8 cellular contexts compared by ENCODE assay signal in the genomic region with DNA sequence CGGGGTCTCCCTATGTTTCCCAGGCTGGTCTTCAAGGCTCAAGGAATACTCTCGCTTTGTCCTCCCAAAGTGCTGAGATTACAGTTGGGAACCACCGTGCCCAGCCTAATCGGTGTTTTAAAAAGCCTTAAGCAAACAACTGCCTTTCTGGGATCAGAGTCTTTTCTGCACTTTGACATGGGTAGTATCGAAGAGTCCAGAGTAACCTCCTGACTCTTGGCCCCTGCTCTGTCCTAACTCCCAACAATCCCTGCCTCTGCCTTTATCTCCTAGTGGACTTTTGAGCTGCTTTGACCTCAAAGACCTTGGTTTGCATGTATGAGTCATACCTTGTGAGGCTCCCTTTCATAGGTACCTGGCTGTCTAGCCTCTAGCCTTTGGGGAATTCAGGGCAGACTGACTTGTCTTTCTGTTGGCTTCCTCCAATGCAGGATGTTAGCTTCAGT. TPM values are rescaled to one million over a fixed set of nuclear protein-coding genes. Genes with fewer than 3 reads are reported as not detected.
DNase-seq lines count a peak whose midpoint lies in the region; ATAC-seq, FAIRE-seq and TF ChIP-seq lines count a peak whose summit lies in the region.

No MANE protein-coding gene starts in this region.

- peaks cover 5% of the 10 kb centered on the region; the same call in 1 of the 3 replicates for H3K4me1 Mint-ChIP-seq in GM23338

- intact Hi-C loops in HepG2 (cut with micrococcal nuclease; ENCODE audit: unreplicated experiment) = loop anchor here (1.0 to 2.0 kb wide), 3 partner anchors 14 to 31 kb away; partner anchors contain the start of gene HACD2

- DNase-seq in GM10266 (ENCODE audit: extremely low spot score) = peak; percentile 28
- peak; percentile 47 for DNase-seq in GM23338 (ENCODE audit: low spot score)
- peak; percentile 45 for DNase-seq in NCI-H69 (lab: John Stamatoyannopoulos, UW)
- peak; percentile 99 for DNase-seq in HepG2 (ENCODE audit: low spot score)
- no peak for DNase-seq in middle frontal gyrus (ENCODE audit: extremely low spot score, low spot score)
- no peak for DNase-seq in stimulated activated CD8-positive, alpha-beta memory T cell treated with anti-CD3 and anti-CD28 coated beads, Interleukin-4, amount 100 ng/mL, for 48 hours
- DNase-seq in stimulated activated CD4-positive, alpha-beta T cell treated with anti-CD3 and anti-CD28 coated beads, Interleukin-4, amount 100 ng/mL, for 1 hour = no peak
- DNase-seq in C1 segment of cervical spinal cord (lab: John Stamatoyannopoulos, UW) = no peak

- no peaks in the 10 kb centered on the region for H3K79me2 ChIP-seq in GM23338 (replicated peaks; ENCODE audit: insufficient read depth)
- H3K79me2 ChIP-seq in HepG2 (ENCODE audit: insufficient read depth, low read length) = no peaks in the 10 kb centered on the region

- H4K20me1 ChIP-seq in GM23338 (replicated peaks; ENCODE audit: insufficient read depth) = peaks cover 4% of the 10 kb centered on the region; the same call in 1 of the 2 replicates
- H4K20me1 ChIP-seq in HepG2 (ENCODE audit: insufficient read depth, low read length) = no peaks in the 10 kb centered on the region

- peak overlapping the region; percentile 67 for H3K9ac ChIP-seq in HepG2 (ENCODE audit: insufficient read depth, low read depth, low read length)

- in situ Hi-C loops in HepG2 (cut with HindIII; ENCODE audit: extremely low pct_ligation_motif_present, low pct_unique_long_range_greater_than_20kb) = no loop called here

- no peaks in the 10 kb centered on the region for H3K9me3 Mint-ChIP-seq in GM23338

- no peaks in the 10 kb centered on the region for H3K9me2 ChIP-seq in GM23338 (ENCODE audit: insufficient read depth)

- no peak overlapping the region for H3K4me3 Mint-ChIP-seq in GM23338

- ATAC-seq in GM23338 (peak; percentile 82), HepG2 (peak; percentile 84)

- TF ChIP-seq EP300 in HepG2 (IDR thresholded peaks at IDR 0.05; ENCODE audit: low read depth in 2 of 2, low read length in 2 of 2) (peak; percentile 85 to 96), HepG2 (CRISPR knock-in tag; IDR thresholded peaks at IDR 0.05; ENCODE audit: borderline replicate concordance) (peak; percentile 92)

- no TSS peak for BruUV-seq in HepG2 (replicated peaks; lab: Mats Ljungman, UMichigan)

- H3K27me3 ChIP-seq in GM23338 (ENCODE audit: insufficient read depth) = no peaks in the 10 kb centered on the region
- H3K27me3 ChIP-seq in HepG2 (ENCODE audit: control insufficient read depth in 1 of 2, insufficient read depth in 2 of 2, low read length in 2 of 2) = no peaks in the 10 kb centered on the region

- H3K4me2 ChIP-seq in GM23338 = no peak overlapping the region
- H3K4me2 ChIP-seq in HepG2 (ENCODE audit: low read depth, low read length) = peak overlapping the region; percentile 87

- H3K27ac ChIP-seq in GM23338 (ENCODE audit: low read depth) = no peak overlapping the region
- peak overlapping the region; percentile 99 for H3K27ac ChIP-seq in HepG2 (ENCODE audit: extremely low read length, insufficient read depth, low read length)

- no peaks in the 10 kb centered on the region for H3K36me3 Mint-ChIP-seq in GM23338 (ENCODE audit: low read depth)

- H2AFZ ChIP-seq in GM23338 (no peak overlapping the region), HepG2 (ENCODE audit: low read length) (no peak overlapping the region)

- no peaks in the 10 kb centered on the region for H3K27me3 Mint-ChIP-seq in GM23338 (ENCODE audit: insufficient read depth, low read depth, poor library complexity)

- no peak; the same call in 1 of the 2 replicates for TF ChIP-seq RAD21 in HepG2 (CRISPR knock-in tag; IDR thresholded peaks at IDR 0.05)

- FAIRE-seq in HepG2 (lab: Jason Lieb, UNC) = peak; percentile 99

- POLR2A ChIA-PET in HepG2 (lab: Yijun Ruan, JAX) = interaction anchor here (0.6 to 3.2 kb wide), 14 partner anchors 10 to 202 kb away, joined by 3 to 88 read pairs (median 6); partner anchors contain the start of gene HACD2

- 0% methylated on average over 5 of the region's 5 CpGs for WGBS in HepG2 (ENCODE audit: low lambda C conversion rate)

- CTCF ChIA-PET in HepG2 (lab: Yijun Ruan, JAX; ENCODE audit: low intra/inter-chr PET ratio, low total read pairs) = no interaction called here

- H3K4me1 ChIP-seq in GM23338 (ENCODE audit: insufficient read depth) = no peaks in the 10 kb centered on the region
- peaks cover 70% of the 10 kb centered on the region for H3K4me1 ChIP-seq in HepG2 (ENCODE audit: insufficient read depth, low read length)

- TF ChIP-seq CTCF in GM10266 (IDR thresholded peaks at IDR 0.05; ENCODE audit: control insufficient read depth, insufficient read depth, low read depth, missing control alignments) (no peak), GM23338 (conservative IDR thresholded peaks at IDR 0.05; ENCODE audit: low read depth in 2 of 2) (no peak), HepG2 (CRISPR knock-in tag; IDR thresholded peaks at IDR 0.05) (no peak)

- H3K4me3 ChIP-seq in GM23338 (no peak overlapping the region), HepG2 (replicated peaks in 1 of 3; ENCODE audit: insufficient read depth in 1 of 3, low read depth in 2 of 3, low read length in 3 of 3) (peak overlapping the region in 2 of 3 experiments; percentile 24 to 25; a peak in 2 of 6 replicates)

- H3K36me3 ChIP-seq in GM23338 (ENCODE audit: insufficient read depth) = no peaks in the 10 kb centered on the region
- 0 out of 5 replicates have a peak, but pooled peaks cover 0 to 3% of the 10 kb centered on the region in 2 experiments for H3K36me3 ChIP-seq in HepG2 (replicated peaks in 1 of 2; ENCODE audit: control insufficient read depth in 1 of 2, insufficient read depth in 2 of 2, low read length in 2 of 2)

- H3K9me3 ChIP-seq in HepG2 (ENCODE audit: low read length) = no peaks in the 10 kb centered on the region

- H3K27ac Mint-ChIP-seq in GM23338 = no peak overlapping the region

- peak in 1 of 2 experiments; percentile 80; a peak in 2 of 4 replicates for TF ChIP-seq POLR2A in HepG2 (IDR thresholded peaks at IDR 0.05; ENCODE audit: insufficient read depth in 1 of 2, low read depth in 2 of 2, low read length in 2 of 2)

- H3F3A ChIP-seq in GM23338 (replicated peaks; ENCODE audit: low read depth) = no peaks in the 10 kb centered on the region

TF ChIP-seq in GM23338, 12 proteins besides CTCF, POLR2A, EP300 and RAD21 (continues in another document):
- TF ChIP-seq ZNF114 (CRISPR knock-in tag; IDR thresholded peaks at IDR 0.05) = no peak

TF ChIP-seq in HepG2, 621 proteins besides CTCF, POLR2A, EP300 and RAD21 (continues in another document):
- TF ChIP-seq ZNF572 (CRISPR knock-in tag; IDR thresholded peaks at IDR 0.05) = no peak
- no peak for TF ChIP-seq TMF1 (CRISPR knock-in tag; IDR thresholded peaks at IDR 0.05; ENCODE audit: low read depth)
- peak; percentile 100 for TF ChIP-seq JUND (CRISPR knock-in tag; IDR thresholded peaks at IDR 0.05)
- TF ChIP-seq RFX5 (IDR thresholded peaks at IDR 0.05; ENCODE audit: low read depth, low read length) = no peak
- TF ChIP-seq FOXO1 (CRISPR knock-in tag; IDR thresholded peaks at IDR 0.05) = peak; percentile 83
- peak; percentile 66; the same call in 1 of the 2 replicates for TF ChIP-seq ZKSCAN8 (CRISPR knock-in tag; IDR thresholded peaks at IDR 0.05; ENCODE audit: borderline replicate concordance)
- TF ChIP-seq, protein P1, sequence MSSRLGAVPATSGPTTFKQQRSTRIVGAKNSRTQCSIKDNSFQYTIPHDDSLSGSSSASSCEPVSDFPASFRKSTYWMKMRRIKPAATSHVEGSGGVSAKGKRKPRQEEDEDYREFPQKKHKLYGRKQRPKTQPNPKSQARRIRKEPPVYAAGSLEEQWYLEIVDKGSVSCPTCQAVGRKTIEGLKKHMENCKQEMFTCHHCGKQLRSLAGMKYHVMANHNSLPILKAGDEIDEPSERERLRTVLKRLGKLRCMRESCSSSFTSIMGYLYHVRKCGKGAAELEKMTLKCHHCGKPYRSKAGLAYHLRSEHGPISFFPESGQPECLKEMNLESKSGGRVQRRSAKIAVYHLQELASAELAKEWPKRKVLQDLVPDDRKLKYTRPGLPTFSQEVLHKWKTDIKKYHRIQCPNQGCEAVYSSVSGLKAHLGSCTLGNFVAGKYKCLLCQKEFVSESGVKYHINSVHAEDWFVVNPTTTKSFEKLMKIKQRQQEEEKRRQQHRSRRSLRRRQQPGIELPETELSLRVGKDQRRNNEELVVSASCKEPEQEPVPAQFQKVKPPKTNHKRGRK (CRISPR knock-in tag; IDR thresholded peaks at IDR 0.05) = no peak
- TF ChIP-seq ZNF782 (CRISPR knock-in tag; IDR thresholded peaks at IDR 0.05; ENCODE audit: borderline replicate concordance) = no peak
- TF ChIP-seq ZNF383 (CRISPR knock-in tag; IDR thresholded peaks at IDR 0.05; ENCODE audit: borderline replicate concordance) = no peak
- TF ChIP-seq NPAS2 (CRISPR knock-in tag; IDR thresholded peaks at IDR 0.05; ENCODE audit: borderline replicate concordance) = no peak
- TF ChIP-seq ZFP41 (CRISPR knock-in tag; IDR thresholded peaks at IDR 0.05; ENCODE audit: borderline replicate concordance) = no peak
- TF ChIP-seq XRCC5 (optimal IDR thresholded peaks at IDR 0.05; ENCODE audit: low read length) = peak; percentile 46

RNA-seq across cellular contexts. Expression of gene HACD2, which starts 21.0 kb away (rescaled TPM):
- total RNA-seq in GM23338 (2014; rRNA removed; shearing (Covaris generic)) = 29.9 and 31.5 TPM in 2 replicates
- polyA plus RNA-seq in GM23338 (2016; fragmentation: Nextera tagmentation; extraction: Ambion mirVana) = 12.5 and 13.4 TPM in 2 replicates
- 36.0 and 47.0 TPM in 2 replicates for total RNA-seq in HepG2 (2016; rRNA removed; fragmentation: Illumina TruSeq; extraction: Trizol)
- total RNA-seq in HepG2 (2016; cell fraction: cytosol; rRNA removed; fragmentation: Illumina TruSeq; extraction: Trizol; ENCODE audit: low read depth) = 4.5 and 4.6 TPM in 2 replicates
- total RNA-seq in HepG2 (2016; cell fraction: insoluble cytoplasmic fraction; rRNA removed; fragmentation: Illumina TruSeq; extraction: Trizol) = 37.8 and 46.8 TPM in 2 replicates
- 18.0 and 20.6 TPM in 2 replicates for total RNA-seq in HepG2 (2016; cell fraction: membrane; rRNA removed; fragmentation: Illumina TruSeq; extraction: Trizol)
- total RNA-seq in HepG2 (2016; cell fraction: nucleus; rRNA removed; fragmentation: Illumina TruSeq; extraction: Trizol) = 59.2 and 72.7 TPM in 2 replicates
- polyA plus RNA-seq in HepG2 (2011; rRNA removed) = 40.3 and 50.4 TPM in 2 replicates
- 21.2 and 36.3 TPM in 2 replicates for polyA plus RNA-seq in HepG2 (2011; cell fraction: cytosol; rRNA removed)
- 10.3 and 13.9 TPM in 2 replicates for polyA plus RNA-seq in HepG2 (2011; cell fraction: nucleus; rRNA removed)
- polyA plus RNA-seq in HepG2 (2012) = 27.7 and 29.5 TPM in 2 replicates
- polyA plus RNA-seq in HepG2 (2016; cell fraction: cytosol; fragmentation: Illumina TruSeq; extraction: Trizol; ENCODE audit: low read depth) = 2.4 and 2.8 TPM in 2 replicates
- polyA plus RNA-seq in HepG2 (2016; cell fraction: insoluble cytoplasmic fraction; fragmentation: Illumina TruSeq; extraction: Trizol; ENCODE audit: low read depth) = 37.0 and 37.7 TPM in 2 replicates
- polyA plus RNA-seq in HepG2 (2016; cell fraction: membrane; fragmentation: Illumina TruSeq; extraction: Trizol; ENCODE audit: low read depth) = 8.1 and 8.5 TPM in 2 replicates
- polyA plus RNA-seq in HepG2 (2016; cell fraction: nucleus; fragmentation: Illumina TruSeq; extraction: Trizol; ENCODE audit: insufficient read depth, low read depth) = 89.7 and 91.1 TPM in 2 replicates
- 77.4 and 153 TPM in 2 replicates for polyA minus RNA-seq in HepG2 (2011; rRNA and poly(A)+ RNA removed; ENCODE audit: low replicate concordance)
- 34.3 and 34.9 TPM in 2 replicates for polyA minus RNA-seq in HepG2 (2011; cell fraction: cytosol; rRNA and poly(A)+ RNA removed)
- polyA minus RNA-seq in HepG2 (2011; cell fraction: nucleus; rRNA and poly(A)+ RNA removed) = 29.0 and 33.9 TPM in 2 replicates

Comparison
In these comparisons a context has a peak if more than half of its experiments do, and no peak if none do; other contexts are left out.
1. DNase-seq: peak in GM10266 (single experiment), GM23338 (single experiment), NCI-H69 (single experiment) and HepG2 (single experiment); none in middle frontal gyrus (single experiment), stimulated activated CD8-positive, alpha-beta memory T cell treated with anti-CD3 and anti-CD28 coated beads, Interleukin-4, amount 100 ng/mL, for 48 hours (single experiment), stimulated activated CD4-positive, alpha-beta T cell treated with anti-CD3 and anti-CD28 coated beads, Interleukin-4, amount 100 ng/mL, for 1 hour (single experiment) and C1 segment of cervical spinal cord (0 of 14).